Comparison of ENCODE assay signal across 8 cellular contexts in genomic region chr9:127968046-127968445, GRCh38. TPM values are rescaled to one million over a fixed set of nuclear protein-coding genes. Genes with fewer than 3 reads are reported as not detected.
DNase-seq lines count a peak whose midpoint lies in the region; ATAC-seq, FAIRE-seq and TF ChIP-seq lines count a peak whose summit lies in the region.

No MANE protein-coding gene starts in this region.

- peaks cover 2% of the 10 kb centered on the region for H3K27me3 Mint-ChIP-seq in neural progenitor cell (ENCODE audit: insufficient read depth, low read depth)

- H3K4me2 ChIP-seq in neural progenitor cell = no peak overlapping the region

- H4K20me1 ChIP-seq in neural progenitor cell (ENCODE audit: low read depth) = peaks cover 100% of the 10 kb centered on the region

- CTCF ChIA-PET in BJ (lab: Yijun Ruan, JAX) = interaction anchor here (1.0 kb wide), 1 partner anchor 66 kb away, joined by 3 read pairs; no protein-coding TSS in a partner anchor

- ATAC-seq in HG03520 (IDR thresholded peaks at IDR 0.05; ENCODE audit: unreplicated experiment) (no peak), HG03159 (IDR thresholded peaks at IDR 0.05; ENCODE audit: unreplicated experiment) (no peak), left lobe of liver (no peak)

- no peaks in the 10 kb centered on the region for H3K9me3 ChIP-seq in neural progenitor cell (ENCODE audit: low read depth)

- H3K36me3 ChIP-seq in BJ (ENCODE audit: control insufficient read depth, insufficient read depth, low read length) (no peaks in the 10 kb centered on the region), bronchial epithelial cell (ENCODE audit: control insufficient read depth, insufficient read depth, low read length) (no peaks in the 10 kb centered on the region), neural progenitor cell (no peaks in the 10 kb centered on the region)

- no peak overlapping the region for H2AFZ ChIP-seq in neural progenitor cell (replicated peaks)

- H3K4me1 Mint-ChIP-seq in neural progenitor cell = peaks cover 72% of the 10 kb centered on the region

- H3F3A ChIP-seq in neural progenitor cell (ENCODE audit: low read depth) = no peaks in the 10 kb centered on the region

- H3K4me3 ChIP-seq in BJ (ENCODE audit: low read depth, low read length) = no peak overlapping the region
- no peak overlapping the region for H3K4me3 ChIP-seq in bronchial epithelial cell (ENCODE audit: low read depth, low read length)
- no peak overlapping the region for H3K4me3 ChIP-seq in neural progenitor cell

- POLR2A ChIA-PET in BJ (lab: Charles Lee) = no interaction called here

- H3K4me3 Mint-ChIP-seq in neural progenitor cell = no peak overlapping the region

- TF ChIP-seq CTCF in BJ (IDR thresholded peaks at IDR 0.05; ENCODE audit: insufficient read depth, low read depth, low read length) = 0 out of 2 replicates have a peak, but pooled peaks have one; percentile 6
- peak; percentile 25 for TF ChIP-seq CTCF in bronchial epithelial cell (IDR thresholded peaks at IDR 0.05; ENCODE audit: insufficient read depth, low read length, severe bottlenecking)
- TF ChIP-seq CTCF in neural progenitor cell (IDR thresholded peaks at IDR 0.05) = no peak

- peaks cover 29% of the 10 kb centered on the region for H3K4me1 ChIP-seq in neural progenitor cell

- H3K79me2 ChIP-seq in neural progenitor cell (ENCODE audit: low read depth) = peaks cover 98% of the 10 kb centered on the region

- H3K27me3 ChIP-seq in BJ (ENCODE audit: control insufficient read depth, insufficient read depth, low read length) (no peaks in the 10 kb centered on the region), bronchial epithelial cell (ENCODE audit: control insufficient read depth, insufficient read depth, low read length) (no peaks in the 10 kb centered on the region), neural progenitor cell (no peaks in the 10 kb centered on the region)

- H3K9me3 Mint-ChIP-seq in neural progenitor cell = no peaks in the 10 kb centered on the region

- no peak overlapping the region for H3K27ac ChIP-seq in neural progenitor cell

- DNase-seq in BJ (ENCODE audit: low read depth) (no peak), M059J (ENCODE audit: low read depth) (peak; percentile 79), bronchial epithelial cell (ENCODE audit: low read depth) (peak; percentile 91), neural progenitor cell (ENCODE audit: low spot score) (no peak), NCI-H1436 treated with DMSO at 0.1 percent for 48 hours (lab: John Stamatoyannopoulos, UW) (no peak), left lobe of liver (ENCODE audit: low spot score) (no peak)

- H3K36me3 Mint-ChIP-seq in neural progenitor cell = no peaks in the 10 kb centered on the region

- H3K27ac Mint-ChIP-seq in neural progenitor cell = peak overlapping the region; percentile 44

- FAIRE-seq in bronchial epithelial cell (lab: Jason Lieb, UNC) = no peak

- no peak overlapping the region for H3K9ac ChIP-seq in neural progenitor cell

RNA-seq across cellular contexts. Expression of gene EEIG1, which starts 12.7 kb away (rescaled TPM):
- 7.3 and 26.6 TPM in 2 replicates for polyA plus RNA-seq in BJ (2011; rRNA removed)
- polyA minus RNA-seq in BJ (2011; rRNA and poly(A)+ RNA removed) = 5.3 and 10.7 TPM in 2 replicates
- total RNA-seq in M059J (2014; rRNA removed; shearing (Covaris generic)) = 4.3 and 35.5 TPM in 2 replicates
- total RNA-seq in bronchial epithelial cell (7.4 and 41.3 TPM in 2 replicates), neural progenitor cell (ENCODE audit: low replicate concordance) (8.8 and 30.8 TPM in 2 replicates), left lobe of liver (42.5 TPM)

RNA-seq across cellular contexts. Expression of gene DPM2, which starts 30.4 kb away (rescaled TPM):
- 35.0 and 55.3 TPM in 2 replicates for polyA plus RNA-seq in BJ (2011; rRNA removed)
- 32.4 and 49.5 TPM in 2 replicates for polyA minus RNA-seq in BJ (2011; rRNA and poly(A)+ RNA removed)
- 53.8 and 77.2 TPM in 2 replicates for total RNA-seq in M059J (2014; rRNA removed; shearing (Covaris generic))
- total RNA-seq in bronchial epithelial cell (11.8 and 17.4 TPM in 2 replicates), neural progenitor cell (ENCODE audit: low replicate concordance) (9.1 and 20.5 TPM in 2 replicates), left lobe of liver (12.4 TPM)

RNA-seq across cellular contexts. Expression of gene PIP5KL1, which starts 37.5 kb away (rescaled TPM):
- polyA plus RNA-seq in BJ (2011; rRNA removed) = 1.9 and 2.3 TPM in 2 replicates
- polyA minus RNA-seq in BJ (2011; rRNA and poly(A)+ RNA removed) = 0.98 and 1.1 TPM in 2 replicates
- total RNA-seq in M059J (2014; rRNA removed; shearing (Covaris generic)) = 1.6 TPM in 1 of 2 replicates, not detected in the other
- total RNA-seq in bronchial epithelial cell (2.1 and 5.1 TPM in 2 replicates), neural progenitor cell (ENCODE audit: low replicate concordance) (1.4 and 8.8 TPM in 2 replicates), left lobe of liver (0.40 TPM)

RNA-seq across cellular contexts. Expression of gene ST6GALNAC4, which starts 51.2 kb away (rescaled TPM):
- 21.4 and 35.5 TPM in 2 replicates for polyA plus RNA-seq in BJ (2011; rRNA removed)
- 20.2 and 28.6 TPM in 2 replicates for polyA minus RNA-seq in BJ (2011; rRNA and poly(A)+ RNA removed)
- 12.2 and 12.6 TPM in 2 replicates for total RNA-seq in M059J (2014; rRNA removed; shearing (Covaris generic))
- total RNA-seq in bronchial epithelial cell = 21.3 and 21.8 TPM in 2 replicates
- 5.5 and 11.1 TPM in 2 replicates for total RNA-seq in neural progenitor cell (ENCODE audit: low replicate concordance)
- 5.9 TPM for total RNA-seq in left lobe of liver

Comparison
In these comparisons a context has a peak if more than half of its experiments do, and no peak if none do; other contexts are left out.
1. DNase-seq: peak in M059J (single experiment) and bronchial epithelial cell (single experiment); none in BJ (single experiment), neural progenitor cell (single experiment), NCI-H1436 treated with DMSO at 0.1 percent for 48 hours (single experiment) and left lobe of liver (single experiment).